ENCODE assay signal across 6 cellular contexts in the genomic region with DNA sequence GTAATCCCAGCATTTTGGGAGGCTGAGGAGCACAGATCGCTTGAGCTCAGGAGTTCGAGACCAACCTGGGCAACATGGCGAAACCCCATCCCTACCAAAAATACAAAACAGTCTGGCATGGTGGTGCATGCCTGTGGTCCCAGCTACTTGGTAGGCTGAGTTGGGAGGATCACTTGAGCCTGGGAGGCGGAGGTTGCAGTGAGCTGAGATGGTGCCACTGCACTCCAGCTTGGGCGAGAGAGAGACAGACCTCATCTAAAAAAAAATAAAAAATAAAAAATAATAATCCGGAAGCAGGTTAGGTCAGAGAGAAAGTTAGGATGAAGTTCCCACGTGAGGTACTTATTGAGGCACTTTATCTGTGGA. TPM values are rescaled to one million over a fixed set of nuclear protein-coding genes. Genes with fewer than 3 reads are reported as not detected.
A peak's percentile ranks its signal among the peaks of the same experiment; 100 is the strongest.
DNase-seq lines count a peak whose midpoint lies in the region; ATAC-seq and TF ChIP-seq lines count a peak whose summit lies in the region.
"Not testable (repeated sequence)": the region's sequence is repeated elsewhere in the genome, so short reads cannot be mapped to it uniquely, and the experiment has no call there.

No MANE protein-coding gene starts in this region.

- H4K91ac ChIP-seq in H9 (ENCODE audit: insufficient read length, low read depth, low read length) = not testable (repeated sequence)

- H2BK12ac ChIP-seq in H9 (ENCODE audit: insufficient read length, low read depth, low read length) = not testable (repeated sequence)

- H3K23me2 ChIP-seq in H9 (ENCODE audit: insufficient read length, low read depth, low read length, poor library complexity, severe bottlenecking) = not testable (repeated sequence)

- H2AK5ac ChIP-seq in H9 (ENCODE audit: insufficient read length, low read length) = not testable (repeated sequence)

- not testable (repeated sequence) for H3K14ac ChIP-seq in H9 (ENCODE audit: insufficient read depth, low read length)

- H3K27me3 Mint-ChIP-seq in H9 (ENCODE audit: low read depth) = peaks cover 20% of the 10 kb centered on the region
- not testable (repeated sequence) for H3K27me3 Mint-ChIP-seq in central memory CD8-positive, alpha-beta T cell

- not testable (repeated sequence) for H3K4me1 ChIP-seq in H9 (ENCODE audit: insufficient read depth, low read length); urinary bladder (ENCODE audit: insufficient read depth)
- peaks cover 26% of the 10 kb centered on the region for H3K4me1 ChIP-seq in osteoblast (ENCODE audit: insufficient read depth, low read length)

- H2BK15ac ChIP-seq in H9 (ENCODE audit: low read depth, low read length) = not testable (repeated sequence)

- not testable (repeated sequence) for H2BK5ac ChIP-seq in H9 (ENCODE audit: insufficient read length, low read length)

- not testable (repeated sequence) for H2AFZ ChIP-seq in H9 (ENCODE audit: low read length)
- peak overlapping the region; percentile 94 for H2AFZ ChIP-seq in osteoblast (ENCODE audit: low read length)

- H3T11ph ChIP-seq in H9 (ENCODE audit: low read length) = not testable (repeated sequence)

- H3K79me2 ChIP-seq in H9 (ENCODE audit: insufficient read depth, low read length) = not testable (repeated sequence)
- H3K79me2 ChIP-seq in osteoblast (ENCODE audit: insufficient read depth, low read length) = peaks cover 15% of the 10 kb centered on the region

- TF ChIP-seq CTCF in H9 (conservative IDR thresholded peaks at IDR 0.05); WI38 (IDR thresholded peaks at IDR 0.05; ENCODE audit: low read depth, low read length); osteoblast (IDR thresholded peaks at IDR 0.05; ENCODE audit: extremely low read depth, low read depth, low read length): not testable (repeated sequence)

- peak overlapping the region; percentile 26 for H3K9ac ChIP-seq in H9 (ENCODE audit: extremely low read depth, insufficient read length, low read length)

- H2BK120ac ChIP-seq in H9 (ENCODE audit: low read depth, low read length, poor library complexity, severe bottlenecking) = not testable (repeated sequence)

- WGBS in H9 (ENCODE audit: extremely low coverage, insufficient read length, low lambda C conversion rate) = no CpG with 5 or more reads among the region's 7 CpGs
- WGBS in urinary bladder = 38% methylated on average over 7 of the region's 7 CpGs

- H4K20me1 ChIP-seq in H9 (ENCODE audit: control insufficient read depth, insufficient read depth, insufficient read length) = not testable (repeated sequence)
- peaks cover 13% of the 10 kb centered on the region for H4K20me1 ChIP-seq in osteoblast (ENCODE audit: insufficient read depth, low read length)

- H3K36me3 Mint-ChIP-seq in H9 (ENCODE audit: insufficient read depth in 1 of 3, low read depth in 3 of 3) = peaks cover 28 to 36% (median 33%) of the 10 kb centered on the region in 3 experiments
- peaks cover 15% of the 10 kb centered on the region for H3K36me3 Mint-ChIP-seq in central memory CD8-positive, alpha-beta T cell (ENCODE audit: insufficient read depth)

- H3K4me3 Mint-ChIP-seq in H9 = peak overlapping the region; percentile 90 to 95
- H3K4me3 Mint-ChIP-seq in central memory CD8-positive, alpha-beta T cell = peak overlapping the region; percentile 95

- H3K27me3 ChIP-seq in H9 (ENCODE audit: insufficient read depth, low read length); osteoblast (ENCODE audit: insufficient read depth, low read length): not testable (repeated sequence)

- peaks cover 11 to 23% of the 10 kb centered on the region in 2 experiments for H3K4me1 Mint-ChIP-seq in H9
- H3K4me1 Mint-ChIP-seq in central memory CD8-positive, alpha-beta T cell = peaks cover 35% of the 10 kb centered on the region

- peaks cover 24% of the 10 kb centered on the region for H3K36me3 ChIP-seq in osteoblast (ENCODE audit: insufficient read depth, low read length)
- H3K36me3 ChIP-seq in urinary bladder (ENCODE audit: insufficient read depth) = not testable (repeated sequence)

- H3K27ac ChIP-seq in H9 (ENCODE audit: insufficient read length, low read depth, low read length) (peak overlapping the region; percentile 4), osteoblast (ENCODE audit: low read depth, low read length) (peak overlapping the region; percentile 90), urinary bladder (ENCODE audit: low read depth) (peak overlapping the region; percentile 94)

- not testable (repeated sequence) for H3K79me1 ChIP-seq in H9 (ENCODE audit: insufficient read depth, low read depth, low read length, poor library complexity, severe bottlenecking)

- not testable (repeated sequence) for H3K9me3 Mint-ChIP-seq in H9; central memory CD8-positive, alpha-beta T cell

- H3K4ac ChIP-seq in H9 (ENCODE audit: low read depth, low read length) = not testable (repeated sequence)

- peak overlapping the region; percentile 88 to 95 (median 92); a peak in 6 of 7 replicates for H3K27ac Mint-ChIP-seq in H9
- peak overlapping the region; percentile 91 for H3K27ac Mint-ChIP-seq in central memory CD8-positive, alpha-beta T cell (ENCODE audit: low read depth)

- H3K23ac ChIP-seq in H9 (ENCODE audit: insufficient read length, low read depth, low read length) = not testable (repeated sequence)

- peak overlapping the region; percentile 73 for H3K4me3 ChIP-seq in WI38 (ENCODE audit: low read depth, low read length)
- H3K4me3 ChIP-seq in iPS-11a (ENCODE audit: low read depth, low read length) = peak overlapping the region; percentile 81
- peak overlapping the region; percentile 94 for H3K4me3 ChIP-seq in osteoblast (ENCODE audit: insufficient read depth, low read length)
- H3K4me3 ChIP-seq in urinary bladder (ENCODE audit: low read depth, low read length) = peak overlapping the region; percentile 80

- H3K9me3 ChIP-seq in H9 (ENCODE audit: control insufficient read depth, low read depth, low read length); osteoblast (ENCODE audit: low read depth, low read length): not testable (repeated sequence)

- H3K4me2 ChIP-seq in H9 (ENCODE audit: insufficient read depth, insufficient read length, low read length) (peak overlapping the region; percentile 54), osteoblast (ENCODE audit: insufficient read depth, low read length) (peak overlapping the region; percentile 98)

- not testable (repeated sequence) for H3K18ac ChIP-seq in H9 (ENCODE audit: insufficient read length, low read depth, low read length)

- not testable (repeated sequence) for H3K56ac ChIP-seq in H9 (ENCODE audit: insufficient read length, low read depth, low read length)

- H4K5ac ChIP-seq in H9 (ENCODE audit: insufficient read length, low read depth, low read length) = not testable (repeated sequence)

- DNase-seq in H9; central memory CD8-positive, alpha-beta T cell (ENCODE audit: low spot score in 2 of 2); osteoblast (ENCODE audit: insufficient read length, low spot score, missing footprints): not testable (repeated sequence)

- not testable (repeated sequence) for ATAC-seq in central memory CD8-positive, alpha-beta T cell (replicated peaks; ENCODE audit: extremely low read depth, poor library complexity, severe bottlenecking)

- not testable (repeated sequence) for H4K8ac ChIP-seq in H9 (replicated peaks; ENCODE audit: insufficient read length, low read depth, low read length)

- not testable (repeated sequence) for H2BK20ac ChIP-seq in H9 (ENCODE audit: low read depth, low read length, poor library complexity, severe bottlenecking)

RNA-seq across cellular contexts. Expression of gene SMARCD1, which starts 0.8 kb away (rescaled TPM):
- 142 and 152 TPM in 2 replicates for total RNA-seq in H9 (2021)
- 50.3 and 53.0 TPM in 2 replicates for total RNA-seq in osteoblast
- 30.2 TPM for total RNA-seq in urinary bladder
- polyA plus RNA-seq in urinary bladder = 31.2 TPM

RNA-seq across cellular contexts. Expression of gene GPD1, which starts 19.4 kb away (rescaled TPM):
- total RNA-seq in H9 (2021) (0.70 and 1.2 TPM in 2 replicates), osteoblast (under 0.01 TPM in 1 of 2 replicates, not detected in the other), urinary bladder (2.2 TPM)
- polyA plus RNA-seq in urinary bladder = 16.0 TPM

RNA-seq across cellular contexts. Expression of gene ASIC1, which starts 27.0 kb away (rescaled TPM):
- total RNA-seq in H9 (2021) (3.9 and 4.0 TPM in 2 replicates), osteoblast (0.72 and 0.88 TPM in 2 replicates), urinary bladder (2.7 TPM)
- 5.4 TPM for polyA plus RNA-seq in urinary bladder

RNA-seq across cellular contexts. Expression of gene COX14, which starts 27.6 kb away (rescaled TPM):
- 31.2 and 31.9 TPM in 2 replicates for total RNA-seq in H9 (2021)
- 29.0 and 29.8 TPM in 2 replicates for total RNA-seq in osteoblast
- 30.5 TPM for total RNA-seq in urinary bladder
- 135 TPM for polyA plus RNA-seq in urinary bladder

RNA-seq across cellular contexts. Expression of gene RACGAP1, which starts 59.1 kb away (rescaled TPM):
- total RNA-seq in H9 (2021) = 60.8 and 64.8 TPM in 2 replicates
- total RNA-seq in osteoblast = 12.7 and 16.5 TPM in 2 replicates
- total RNA-seq in urinary bladder = 40.0 TPM
- 10.6 TPM for polyA plus RNA-seq in urinary bladder

Comparison
In these comparisons a context has a peak if more than half of its experiments do, and no peak if none do; other contexts are left out.
1. H3K27ac ChIP-seq: peak in every context shown above with its lines; median percentile 94 in urinary bladder; 90 in osteoblast; 4 in H9.